Comparison of ENCODE assay signal across 17 cellular contexts in the genomic region with DNA sequence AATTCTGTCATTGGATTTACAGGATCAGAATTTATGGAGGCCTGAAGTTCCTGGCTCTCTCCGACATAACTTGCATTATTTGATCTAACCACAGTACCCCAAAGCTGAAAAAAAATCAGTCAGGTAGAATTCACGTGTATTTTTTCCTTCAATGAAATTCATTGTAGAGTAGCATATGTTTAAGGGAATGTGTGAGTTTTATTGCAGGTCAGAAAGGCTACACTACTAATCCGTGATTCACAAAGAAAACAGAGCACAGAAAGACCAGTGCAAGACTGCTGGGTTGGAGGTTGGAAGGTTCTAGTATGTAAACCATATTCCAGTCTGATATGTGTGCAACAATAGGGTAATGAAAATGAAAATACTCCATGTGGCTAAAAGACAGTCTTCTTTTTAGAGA.
DNase-seq lines count a peak whose midpoint lies in the region; ATAC-seq and TF ChIP-seq lines count a peak whose summit lies in the region.
"Had no signal": no experiment of that assay in that cellular context is flagged by ENCODE, and none has a peak within 500 bp of the region (broad histone marks: within the 10 kb centered on the region; RNA-seq: fewer than 3 reads in every experiment).

No MANE protein-coding gene starts in this region.

- intact Hi-C loops in spleen (cut with DNase I; ENCODE audit: low total_unique reads), result no loop called here

- no peak for TF ChIP-seq POLR2A in spleen (IDR thresholded peaks at IDR 0.05)

- H3K4me3 Mint-ChIP-seq in nephron progenitor cell, result no peak overlapping the region
- H3K4me3 Mint-ChIP-seq: B cell; stimulated activated naive B cell treated with anti-CD40 and anti-IgM and Interleukin-4, amounts not matched to agents 10 μg/mL and 1 μg/mL and 100 μg/mL, for 72 hours had no signal

- H3K36me3 Mint-ChIP-seq in nephron progenitor cell (ENCODE audit: low read depth), result peaks cover 14% of the 10 kb centered on the region
- H3K36me3 Mint-ChIP-seq: stimulated activated naive B cell treated with anti-CD40 and anti-IgM and Interleukin-4, amounts not matched to agents 10 μg/mL and 1 μg/mL and 100 μg/mL, for 72 hours had no signal

- 75 to 84% (median 81%) methylated on average over 3 of the region's 3 CpGs for WGBS in spleen, 5 donors

- peaks cover 0 to 7% (median 1%) of the 10 kb centered on the region in 8 donors for H3K9me3 ChIP-seq in spleen
- H3K9me3 ChIP-seq: upper lobe of left lung had no signal

- TF ChIP-seq CTCF in choroid plexus epithelial cell (conservative IDR thresholded peaks at IDR 0.05; ENCODE audit: low read depth, low read length) (no peak), nephron progenitor cell (IDR thresholded peaks at IDR 0.05) (no peak), spleen (IDR thresholded peaks at IDR 0.05 in 8 of 11, conservative IDR thresholded peaks at IDR 0.05 in 3 of 11) (no peak)

- no peaks in the 10 kb centered on the region for H3K27me3 Mint-ChIP-seq in nephron progenitor cell (ENCODE audit: low read depth, poor library complexity)
- H3K27me3 Mint-ChIP-seq: B cell; stimulated activated naive B cell treated with anti-CD40 and anti-IgM and Interleukin-4, amounts not matched to agents 10 μg/mL and 1 μg/mL and 100 μg/mL, for 72 hours had no signal

- H3K27me3 ChIP-seq in spleen (replicated peaks in 1 of 7), result no peaks in the 10 kb centered on the region
- H3K27me3 ChIP-seq: upper lobe of left lung had no signal

- peaks cover 9% of the 10 kb centered on the region for H3K9me3 Mint-ChIP-seq in nephron progenitor cell
- H3K9me3 Mint-ChIP-seq: stimulated activated naive B cell treated with anti-CD40 and anti-IgM and Interleukin-4, amounts not matched to agents 10 μg/mL and 1 μg/mL and 100 μg/mL, for 72 hours had no signal

- no peak overlapping the region for H3K27ac ChIP-seq in spleen
- H3K27ac ChIP-seq: skin epidermis, upper lobe of left lung had no signal

- no peaks in the 10 kb centered on the region for H3K36me3 ChIP-seq in spleen
- H3K36me3 ChIP-seq: upper lobe of left lung had no signal

- ATAC-seq in HG02623 (IDR thresholded peaks at IDR 0.05; ENCODE audit: unreplicated experiment), result no peak
- ATAC-seq: SK-N-SH treated with all-trans-retinoic acid at 6 μM for 48 hours; stimulated activated naive B cell treated with anti-CD40 and anti-IgM and Interleukin-4, amounts not matched to agents 10 μg/mL and 1 μg/mL and 100 μg/mL, for 72 hours had no signal

- peak overlapping the region; percentile 66 for H3K27ac Mint-ChIP-seq in nephron progenitor cell
- H3K27ac Mint-ChIP-seq: B cell; stimulated activated naive B cell treated with anti-CD40 and anti-IgM and Interleukin-4, amounts not matched to agents 10 μg/mL and 1 μg/mL and 100 μg/mL, for 72 hours had no signal

- H3K4me1 ChIP-seq in spleen, result no peaks in the 10 kb centered on the region
- H3K4me1 ChIP-seq: upper lobe of left lung had no signal

- peak; percentile 77 for DNase-seq in Daoy (ENCODE audit: low read depth)
- peak; percentile 36 for DNase-seq in NCI-H460 (ENCODE audit: extremely low read depth, low read depth)
- DNase-seq in choroid plexus epithelial cell (ENCODE audit: low read depth), result peak; percentile 91
- no peak for DNase-seq in nephron progenitor cell
- no peak for DNase-seq in retina
- DNase-seq in spleen, result no peak
- DNase-seq in activated gamma-delta T cell (lab: John Stamatoyannopoulos, UW), result no peak
- DNase-seq: activated gamma-delta T cell treated with Interleukin-2 at 50 U/mL for 16 hours; effector memory CD4-positive, alpha-beta T cell; NCI-H1417; NCI-H345; stimulated activated naive B cell treated with anti-CD40 and anti-IgM and Interleukin-4, amounts not matched to agents 10 μg/mL and 1 μg/mL and 100 μg/mL, for 72 hours; upper lobe of left lung had no signal

- H3K4me1 Mint-ChIP-seq in nephron progenitor cell, result peaks cover 22% of the 10 kb centered on the region
- H3K4me1 Mint-ChIP-seq: B cell; stimulated activated naive B cell treated with anti-CD40 and anti-IgM and Interleukin-4, amounts not matched to agents 10 μg/mL and 1 μg/mL and 100 μg/mL, for 72 hours had no signal

- H3K4me3 ChIP-seq in choroid plexus epithelial cell (ENCODE audit: low read depth, low read length) (no peak overlapping the region), spleen (no peak overlapping the region)
- H3K4me3 ChIP-seq: skin epidermis, upper lobe of left lung had no signal

Comparison
In these comparisons a context has a peak if more than half of its experiments do, and no peak if none do; other contexts are left out.
1. DNase-seq: peak in Daoy (single experiment), NCI-H460 (single experiment) and choroid plexus epithelial cell (single experiment); none in nephron progenitor cell (single experiment), retina (single experiment), spleen (single experiment) and activated gamma-delta T cell (single experiment).